Comparison of ENCODE assay signal across 8 cellular contexts in the genomic region with DNA sequence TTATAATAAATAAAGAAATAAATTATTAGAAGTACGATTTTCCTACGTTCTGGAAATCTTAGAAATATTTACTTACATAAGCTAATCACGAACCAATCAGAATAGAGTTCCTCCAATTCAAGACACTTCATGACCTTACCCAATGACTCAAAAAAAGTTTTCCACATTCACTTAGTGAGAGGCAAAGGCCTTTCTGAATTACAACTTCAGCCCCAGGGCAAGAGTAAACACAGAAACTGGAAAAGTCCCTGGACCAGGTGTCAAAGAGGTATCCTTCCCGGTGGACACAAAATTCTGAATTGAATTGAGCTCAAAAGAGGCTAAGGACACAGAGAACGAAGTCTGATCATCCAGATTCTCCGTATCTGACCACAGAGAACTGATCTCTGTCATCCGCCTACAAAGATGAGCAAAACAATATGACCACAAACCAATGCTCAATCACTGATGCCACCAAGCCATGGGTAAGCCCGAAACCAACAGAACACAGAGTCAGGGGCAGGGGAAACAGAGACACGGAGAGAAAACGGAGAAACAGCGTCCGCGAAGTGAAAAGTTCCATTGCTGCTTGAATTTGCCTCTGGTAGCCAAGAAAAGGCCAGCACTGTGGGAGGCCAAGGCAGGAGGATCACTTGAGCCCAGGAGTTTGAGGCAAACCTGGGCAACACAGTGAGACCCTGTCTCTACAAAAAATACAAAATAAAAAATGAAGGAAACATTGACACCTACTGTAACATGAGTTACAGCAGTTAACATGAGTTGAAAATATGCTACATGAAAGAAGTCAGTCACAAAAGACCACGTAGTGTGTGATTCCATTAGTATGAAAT. TPM values are rescaled to one million over a fixed set of nuclear protein-coding genes. Genes with fewer than 3 reads are reported as not detected.
DNase-seq lines count a peak whose midpoint lies in the region; ATAC-seq and TF ChIP-seq lines count a peak whose summit lies in the region.

No MANE protein-coding gene starts in this region.

- intact Hi-C loops in activated CD8-positive, alpha-beta T cell treated with anti-CD3 and anti-CD28 coated beads for 36 hours (cut with micrococcal nuclease) = no loop called here
- intact Hi-C loops in uterus (cut with DNase I; ENCODE audit: low total_unique reads) = no loop called here
- intact Hi-C loops in esophagus muscularis mucosa (cut with DNase I) = no loop called here

- H3K27me3 ChIP-seq in uterus (no peaks in the 10 kb centered on the region), esophagus muscularis mucosa (no peaks in the 10 kb centered on the region)

- H3K4me1 Mint-ChIP-seq in activated CD8-positive, alpha-beta T cell treated with anti-CD3 and anti-CD28 coated beads for 36 hours (ENCODE audit: low read depth) = peaks cover 48% of the 10 kb centered on the region

- 89% methylated on average over 14 of the region's 14 CpGs for WGBS in esophagus muscularis mucosa

- no peak overlapping the region for H3K27ac ChIP-seq in uterus
- H3K27ac ChIP-seq in esophagus muscularis mucosa (replicated peaks in 1 of 4) = no peak overlapping the region

- TF ChIP-seq POLR2A in uterus (IDR thresholded peaks at IDR 0.05) (no peak), esophagus muscularis mucosa (IDR thresholded peaks at IDR 0.05; ENCODE audit: low read depth) (no peak)

- H3K36me3 ChIP-seq in uterus = no peaks in the 10 kb centered on the region
- H3K36me3 ChIP-seq in esophagus muscularis mucosa = no peaks in the 10 kb centered on the region

- peak; percentile 63 for ATAC-seq in HG03064 (IDR thresholded peaks at IDR 0.05; ENCODE audit: low read depth, unreplicated experiment)
- ATAC-seq in activated CD8-positive, alpha-beta T cell treated with anti-CD3 and anti-CD28 coated beads for 36 hours = peak; percentile 86

- H3K4me1 ChIP-seq in uterus (no peaks in the 10 kb centered on the region), esophagus muscularis mucosa (peaks cover 0 to 12% (median 5%) of the 10 kb centered on the region in 4 donors)

- H3K9me3 Mint-ChIP-seq in activated CD8-positive, alpha-beta T cell treated with anti-CD3 and anti-CD28 coated beads for 36 hours = no peaks in the 10 kb centered on the region

- POLR2A ChIA-PET in activated CD8-positive, alpha-beta T cell treated with anti-CD3 and anti-CD28 coated beads for 36 hours (lab: Charles Lee) = interaction anchor here (0.8 to 3.7 kb wide), 5 partner anchors 10 to 24 kb away, joined by 3 to 25 read pairs (median 5); no protein-coding TSS in a partner anchor

- peak overlapping the region; percentile 76 for H3K27ac Mint-ChIP-seq in activated CD8-positive, alpha-beta T cell treated with anti-CD3 and anti-CD28 coated beads for 36 hours

- no peaks in the 10 kb centered on the region for H3K9me3 ChIP-seq in uterus
- no peaks in the 10 kb centered on the region for H3K9me3 ChIP-seq in esophagus muscularis mucosa

- H3K36me3 Mint-ChIP-seq in activated CD8-positive, alpha-beta T cell treated with anti-CD3 and anti-CD28 coated beads for 36 hours (ENCODE audit: low read depth) = peaks cover 2% of the 10 kb centered on the region

- no peak for TF ChIP-seq CTCF in activated CD8-positive, alpha-beta T cell treated with anti-CD3 and anti-CD28 coated beads for 36 hours (IDR thresholded peaks at IDR 0.05)
- TF ChIP-seq CTCF in uterus (IDR thresholded peaks at IDR 0.05) (no peak), esophagus muscularis mucosa (IDR thresholded peaks at IDR 0.05) (no peak)

- H3K4me3 Mint-ChIP-seq in activated CD8-positive, alpha-beta T cell treated with anti-CD3 and anti-CD28 coated beads for 36 hours = peak overlapping the region; percentile 49

- peak; percentile 64 for DNase-seq in GM19238 (ENCODE audit: insufficient read length, low spot score)
- DNase-seq in activated CD8-positive, alpha-beta T cell treated with anti-CD3 and anti-CD28 coated beads for 36 hours = peak; percentile 86
- peak; percentile 58 to 65 for DNase-seq in stimulated activated CD4-positive, alpha-beta T cell treated with anti-CD3 and anti-CD28 coated beads, Interleukin-2, amount 100 ng/mL, for 24 hours
- no peak for DNase-seq in uterus
- no peak for DNase-seq in HuH-7.5 (ENCODE audit: low spot score)
- no peak for DNase-seq in esophagus muscularis mucosa (ENCODE audit: extremely low spot score)
- DNase-seq in NCI-H774 (lab: John Stamatoyannopoulos, UW) = no peak

- no peak for TF ChIP-seq EP300 in esophagus muscularis mucosa (IDR thresholded peaks at IDR 0.05)

- CTCF ChIA-PET in activated CD8-positive, alpha-beta T cell treated with anti-CD3 and anti-CD28 coated beads for 36 hours (lab: Charles Lee) = interaction anchor here (0.7 to 3.9 kb wide), 12 partner anchors 12 to 693 kb away, joined by 3 to 29 read pairs (median 4); no protein-coding TSS in a partner anchor

- no peak overlapping the region for H3K4me3 ChIP-seq in uterus
- H3K4me3 ChIP-seq in esophagus muscularis mucosa = no peak overlapping the region

- peaks cover 1% of the 10 kb centered on the region for H3K27me3 Mint-ChIP-seq in activated CD8-positive, alpha-beta T cell treated with anti-CD3 and anti-CD28 coated beads for 36 hours

RNA-seq across cellular contexts. Expression of gene BID, which starts 6.8 kb away (rescaled TPM):
- 10 to 100 TPM; 16.3 to 19.9 TPM for total RNA-seq in activated CD8-positive, alpha-beta T cell treated with anti-CD3 and anti-CD28 coated beads for 36 hours
- total RNA-seq in uterus (10 to 100 TPM in 2 of 4 donors, 1 to 10 TPM in 1, under 1 TPM in 1; 0.77 to 96.2 (median 10.4) TPM), esophagus muscularis mucosa (10 to 100 TPM; 12.9 to 48.3 (median 26.3) TPM)

Comparison
In these comparisons a context has a peak if more than half of its experiments do, and no peak if none do; other contexts are left out.
1. DNase-seq: peak in GM19238 (single experiment), activated CD8-positive, alpha-beta T cell treated with anti-CD3 and anti-CD28 coated beads for 36 hours (single experiment) and stimulated activated CD4-positive, alpha-beta T cell treated with anti-CD3 and anti-CD28 coated beads, Interleukin-2, amount 100 ng/mL, for 24 hours (2 of 2); none in uterus (0 of 2), HuH-7.5 (single experiment), esophagus muscularis mucosa (single experiment) and NCI-H774 (single experiment).